ENCODE assay signal across 9 cellular contexts in genomic region chr18:77108001-77108692, GRCh38. TPM values are rescaled to one million over a fixed set of nuclear protein-coding genes. Genes with fewer than 3 reads are reported as not detected.
DNase-seq lines count a peak whose midpoint lies in the region; ATAC-seq and TF ChIP-seq lines count a peak whose summit lies in the region.
"Had no signal": no experiment of that assay in that cellular context is flagged by ENCODE, and none has a peak within 500 bp of the region (broad histone marks: within the 10 kb centered on the region; RNA-seq: fewer than 3 reads in every experiment).

No MANE protein-coding gene starts in this region.

- H3K27me3 Mint-ChIP-seq in CD4-positive, alpha-beta T cell = no peaks in the 10 kb centered on the region

- DNase-seq in CD4-positive, alpha-beta T cell = no peak
- DNase-seq in WERI-Rb-1 = peak; percentile 70
- peak; percentile 41 for DNase-seq in germinal center (ENCODE audit: low spot score)
- DNase-seq in retinal pigment epithelial cell (ENCODE audit: low read depth) = peak; percentile 75
- no peak for DNase-seq in NCI-H510A (lab: John Stamatoyannopoulos, UW)
- DNase-seq in HAP-1 (ENCODE audit: low spot score in 2 of 2) = no peak

- peaks cover 92% of the 10 kb centered on the region for H3K4me1 Mint-ChIP-seq in CD4-positive, alpha-beta T cell (ENCODE audit: low read depth)

- H3K27ac ChIP-seq in CD4-positive, alpha-beta T cell (ENCODE audit: low read depth, low read length) = peak overlapping the region; percentile 56
- peak overlapping the region; percentile 14; the same call in 1 of the 2 replicates for H3K27ac ChIP-seq in WERI-Rb-1

- H3K36me3 ChIP-seq in WERI-Rb-1 (no peaks in the 10 kb centered on the region), HAP-1 (replicated peaks) (no peaks in the 10 kb centered on the region)

- in situ Hi-C loops in HAP-1 (cut with MboI; ENCODE audit: low sequenced_read_pairs) = no loop called here

- H3K9me3 Mint-ChIP-seq in CD4-positive, alpha-beta T cell = no peaks in the 10 kb centered on the region
- H3K9me3 Mint-ChIP-seq: neural crest cell had no signal

- TF ChIP-seq CTCF in CD4-positive, alpha-beta T cell (IDR thresholded peaks at IDR 0.05) = no peak
- no peak for TF ChIP-seq CTCF in WERI-Rb-1 (IDR thresholded peaks at IDR 0.05; ENCODE audit: low read depth, low read length)
- TF ChIP-seq CTCF in retinal pigment epithelial cell (conservative IDR thresholded peaks at IDR 0.05; ENCODE audit: low read depth, low read length) = no peak

- H3K4me3 ChIP-seq in WERI-Rb-1 (ENCODE audit: low read depth, low read length) = peak overlapping the region; percentile 14
- H3K4me3 ChIP-seq in retinal pigment epithelial cell (ENCODE audit: low read length) = no peak overlapping the region
- H3K4me3 ChIP-seq in HAP-1 = no peak overlapping the region

- CTCF ChIA-PET in CD4-positive, alpha-beta T cell (lab: Charles Lee) = interaction anchor here (1.0 to 3.4 kb wide), 4 partner anchors 15 to 104 kb away, joined by 3 to 14 read pairs (median 4); no protein-coding TSS in a partner anchor

- H3K9me3 ChIP-seq in CD4-positive, alpha-beta T cell (ENCODE audit: control insufficient read depth, low read length) = no peaks in the 10 kb centered on the region
- H3K9me3 ChIP-seq in WERI-Rb-1 (ENCODE audit: severe bottlenecking) = no peaks in the 10 kb centered on the region
- no peaks in the 10 kb centered on the region for H3K9me3 ChIP-seq in HAP-1

- POLR2A ChIA-PET in CD4-positive, alpha-beta T cell (lab: Charles Lee) = interaction anchor here (0.7 to 4.3 kb wide), 14 partner anchors 10 to 55 kb away, joined by 3 to 42 read pairs (median 6); partner anchors contain the start of gene MBP

- peaks cover 76% of the 10 kb centered on the region for H3K36me3 Mint-ChIP-seq in CD4-positive, alpha-beta T cell (ENCODE audit: low read depth)

- H3K4me3 Mint-ChIP-seq in CD4-positive, alpha-beta T cell = peak overlapping the region; percentile 80
- H3K4me3 Mint-ChIP-seq: neural crest cell had no signal

- intact Hi-C loops in CD4-positive, alpha-beta T cell (cut with DNase I, micrococcal nuclease) = loop anchor here (2.0 to 5.0 kb wide), 2 partner anchors 17 to 34 kb away; no protein-coding TSS in a partner anchor

- peak; percentile 28 for ATAC-seq in CD4-positive, alpha-beta T cell (ENCODE audit: poor library complexity)
- ATAC-seq in GM19035 (IDR thresholded peaks at IDR 0.05; ENCODE audit: unreplicated experiment) = peak; percentile 53
- ATAC-seq in HG03342 (IDR thresholded peaks at IDR 0.05; ENCODE audit: unreplicated experiment) = peak; percentile 43

- H3K4me1 ChIP-seq in HAP-1 = no peaks in the 10 kb centered on the region

- H3K27ac Mint-ChIP-seq in CD4-positive, alpha-beta T cell = peak overlapping the region; percentile 97

- no peaks in the 10 kb centered on the region for H3K27me3 ChIP-seq in CD4-positive, alpha-beta T cell (ENCODE audit: control insufficient read depth, insufficient read depth, low read length)
- H3K27me3 ChIP-seq in WERI-Rb-1 (ENCODE audit: insufficient read depth, low read depth, severe bottlenecking) (no peaks in the 10 kb centered on the region), HAP-1 (ENCODE audit: low read depth) (no peaks in the 10 kb centered on the region)

RNA-seq across cellular contexts. Expression of gene MBP, which starts 24.4 kb away (rescaled TPM):
- 10 to 100 TPM; 75.4 to 79.2 TPM for total RNA-seq in CD4-positive, alpha-beta T cell

Comparison
In these comparisons a context has a peak if more than half of its experiments do, and no peak if none do; other contexts are left out.
1. DNase-seq: peak in WERI-Rb-1 (single experiment), germinal center (single experiment) and retinal pigment epithelial cell (single experiment); none in CD4-positive, alpha-beta T cell (0 of 10), NCI-H510A (single experiment) and HAP-1 (0 of 2).
2. Peak in every context shown above with its lines, with median percentiles within 50 percentile points of each other: ATAC-seq.